12 cellular contexts compared by ENCODE assay signal in genomic region chr9:133526721-133527321, GRCh38. TPM values are rescaled to one million over a fixed set of nuclear protein-coding genes. Genes with fewer than 3 reads are reported as not detected.
DNase-seq lines count a peak whose midpoint lies in the region; ATAC-seq lines count a peak whose summit lies in the region.
"Had no signal": no experiment of that assay in that cellular context is flagged by ENCODE, and none has a peak within 500 bp of the region (broad histone marks: within the 10 kb centered on the region; RNA-seq: fewer than 3 reads in every experiment).

No MANE protein-coding gene starts in this region.

- 37% methylated on average over 21 of the region's 21 CpGs for WGBS in right cardiac atrium

- peak overlapping the region; percentile 7; the same call in 1 of the 2 replicates for H3K4me3 ChIP-seq in Jurkat, Clone E6-1 (ENCODE audit: low read length)
- no peak overlapping the region for H3K4me3 ChIP-seq in right cardiac atrium (ENCODE audit: low read length)

- H3K27ac ChIP-seq in right cardiac atrium (ENCODE audit: low read length): no peak overlapping the region

- DNase-seq in COLO668 (lab: John Stamatoyannopoulos, UW; ENCODE audit: unreplicated experiment): peak; percentile 13
- DNase-seq in Jurkat, Clone E6-1 (ENCODE audit: low read depth, low spot score): no peak
- peak in 2 of 3 donors; percentile 68 to 75 for DNase-seq in right cardiac atrium
- DNase-seq in pons (ENCODE audit: low spot score): peak; percentile 91
- DNase-seq in GM03348 (ENCODE audit: low spot score): no peak
- DNase-seq in HK-2 (ENCODE audit: unreplicated experiment): no peak
- DNase-seq: effector memory CD8-positive, alpha-beta T cell; natural killer cell; T-helper 17 cell had no signal

- no peaks in the 10 kb centered on the region for H3K9me3 ChIP-seq in right cardiac atrium (ENCODE audit: control insufficient read depth, low read length)

- H3K27me3 ChIP-seq in right cardiac atrium (ENCODE audit: control insufficient read depth, insufficient read depth): no peaks in the 10 kb centered on the region

- ATAC-seq in right cardiac atrium: peak; percentile 24 to 53
- ATAC-seq in HG03025 (IDR thresholded peaks at IDR 0.05; ENCODE audit: low FRiP score, unreplicated experiment): no peak
- no peak for ATAC-seq in GM18511 (IDR thresholded peaks at IDR 0.05; ENCODE audit: unreplicated experiment)
- ATAC-seq: effector memory CD8-positive, alpha-beta T cell; natural killer cell; T-helper 17 cell had no signal

- peaks cover 6% of the 10 kb centered on the region for H3K4me1 ChIP-seq in right cardiac atrium (ENCODE audit: control insufficient read depth, insufficient read depth, low read length)

- intact Hi-C loops in right cardiac atrium (cut with DNase I): no loop called here

RNA-seq across cellular contexts. Expression of gene MYMK, which starts 2.1 kb away (rescaled TPM):
- not detected for polyA plus RNA-seq in Jurkat, Clone E6-1 (2012; ENCODE audit: insufficient read depth, insufficient read length)
- total RNA-seq in right cardiac atrium: not detected
- polyA plus RNA-seq in right cardiac atrium: not detected
- total RNA-seq: natural killer cell, T-helper 17 cell had no signal
- polyA plus RNA-seq: adipose tissue had no signal

RNA-seq across cellular contexts. Expression of gene ADAMTSL2, which starts 7.7 kb away (rescaled TPM):
- polyA plus RNA-seq in Jurkat, Clone E6-1 (2012; ENCODE audit: insufficient read depth, insufficient read length): 0.38 TPM
- 10 to 100 TPM; 30.3 to 90.2 (median 47.1) TPM for total RNA-seq in right cardiac atrium
- 37.3 TPM for polyA plus RNA-seq in right cardiac atrium
- total RNA-seq: natural killer cell, T-helper 17 cell had no signal

RNA-seq across cellular contexts. Expression of gene SLC2A6, which starts 47.9 kb away (rescaled TPM):
- 11.6 TPM for polyA plus RNA-seq in Jurkat, Clone E6-1 (2012; ENCODE audit: insufficient read depth, insufficient read length)
- total RNA-seq in right cardiac atrium: 1 to 10 TPM; 1.7 to 4.0 (median 3.6) TPM
- 3.7 TPM for polyA plus RNA-seq in right cardiac atrium

Comparison
In these comparisons a context has a peak if more than half of its experiments do, and no peak if none do; other contexts are left out.
1. DNase-seq: peak in COLO668 (single experiment), right cardiac atrium (2 of 3) and pons (single experiment); none in Jurkat, Clone E6-1 (single experiment), GM03348 (single experiment) and HK-2 (single experiment).
2. ATAC-seq: peak in right cardiac atrium (2 of 2); none in HG03025 (single experiment) and GM18511 (single experiment).